In genomic region chr17:74305865-74306654, GRCh38 we compare ENCODE assay signal across 13 cellular contexts. TPM values are rescaled to one million over a fixed set of nuclear protein-coding genes. Genes with fewer than 3 reads are reported as not detected.
DNase-seq lines count a peak whose midpoint lies in the region; ATAC-seq, FAIRE-seq and TF ChIP-seq lines count a peak whose summit lies in the region.
"Had no signal": no experiment of that assay in that cellular context is flagged by ENCODE, and none has a peak within 500 bp of the region (broad histone marks: within the 10 kb centered on the region; RNA-seq: fewer than 3 reads in every experiment).

No MANE protein-coding gene starts in this region.

- H3K4me1 ChIP-seq in heart right ventricle: peaks cover 0 to 14% (median 4%) of the 10 kb centered on the region in 9 donors

- DNase-seq in heart right ventricle (no peak), Right ventricle myocardium superior (no peak), NCI-H2171 (lab: John Stamatoyannopoulos, UW) (peak; percentile 21), bronchial epithelial cell (ENCODE audit: low read depth) (peak; percentile 29), substantia nigra (lab: John Stamatoyannopoulos, UW) (peak in 18 of 49 donors; percentile 7 to 53 (median 24)), HuH-7.5 (ENCODE audit: low spot score) (no peak), SKM-1 treated with dmso at 0.1 percent for 144 hours (lab: John Stamatoyannopoulos, UW; ENCODE audit: unreplicated experiment) (no peak), NCI-H1105 (lab: John Stamatoyannopoulos, UW) (no peak)
- DNase-seq: activated naive CD4-positive, alpha-beta T cell treated with anti-CD3 and anti-CD28 coated beads, Interleukin-2, amount 10 ng/mL, durations not matched to agents 7 days and 5 days; DND-41; stimulated activated CD8-positive, alpha-beta memory T cell treated with anti-CD3 and anti-CD28 coated beads, Interleukin-4, amount 100 ng/mL, for 48 hours; T1000 had no signal

- H3K27me3 ChIP-seq in heart right ventricle: no peaks in the 10 kb centered on the region
- H3K27me3 ChIP-seq in bronchial epithelial cell (ENCODE audit: control insufficient read depth, insufficient read depth, low read length): no peaks in the 10 kb centered on the region
- H3K27me3 ChIP-seq: right atrium auricular region had no signal

- WGBS in heart right ventricle, 2 donors: 64 to 79% methylated on average over 10 of the region's 10 CpGs

- peaks cover 0 to 11% (median 0%) of the 10 kb centered on the region in 11 donors for H3K9me3 ChIP-seq in heart right ventricle
- H3K9me3 ChIP-seq: right atrium auricular region had no signal

- intact Hi-C loops in heart right ventricle (cut with DNase I) (loop anchor here in 6 of 10 donors (2.0 to 10.0 kb wide), 4 partner anchors 46 to 189 kb away; partner anchors contain the start of gene BTBD17 (in 2 of the 6)), Right ventricle myocardium superior (cut with DNase I) (loop anchor here (5.0 to 10.0 kb wide), 3 partner anchors 56 to 189 kb away; partner anchors contain the start of gene BTBD17)

- H3K27ac ChIP-seq in heart right ventricle (no peak overlapping the region), substantia nigra (ENCODE audit: low read depth, low read length, poor library complexity, severe bottlenecking) (peak overlapping the region; percentile 11)
- H3K27ac ChIP-seq: right atrium auricular region had no signal

- H3K36me3 ChIP-seq in heart right ventricle (no peaks in the 10 kb centered on the region), bronchial epithelial cell (ENCODE audit: control insufficient read depth, insufficient read depth, low read length) (no peaks in the 10 kb centered on the region)
- H3K36me3 ChIP-seq: right atrium auricular region had no signal

- no peak overlapping the region for H3K4me3 ChIP-seq in heart right ventricle
- no peak overlapping the region for H3K4me3 ChIP-seq in bronchial epithelial cell (ENCODE audit: low read depth, low read length)
- H3K4me3 ChIP-seq: right atrium auricular region had no signal

- ATAC-seq in heart right ventricle (peak in 1 of 8 donors; percentile 21), Right ventricle myocardium superior (ENCODE audit: poor library complexity) (no peak)

- FAIRE-seq in bronchial epithelial cell (lab: Jason Lieb, UNC): no peak

- TF ChIP-seq CTCF in heart right ventricle (IDR thresholded peaks at IDR 0.05): peak in 5 of 9 donors; percentile 10 to 33 (median 23)
- no peak for TF ChIP-seq CTCF in bronchial epithelial cell (IDR thresholded peaks at IDR 0.05; ENCODE audit: insufficient read depth, low read length, severe bottlenecking)

RNA-seq across cellular contexts. Expression of gene KIF19, which starts 20.0 kb away (rescaled TPM):
- 1 to 10 TPM in 2 of 10 donors, under 1 TPM in 8; 0.07 to 1.5 (median 0.26) TPM for total RNA-seq in heart right ventricle
- under 1 TPM; 0.29 to 0.41 TPM for polyA plus RNA-seq in heart right ventricle
- total RNA-seq in Right ventricle myocardium superior: 0.22 TPM
- total RNA-seq in bronchial epithelial cell: not detected in 2 replicates

RNA-seq across cellular contexts. Expression of gene DNAI2, which starts 32.0 kb away (rescaled TPM):
- total RNA-seq in heart right ventricle: under 1 TPM in 1 of 10 donors, not detected in 9; 0.16 TPM
- not detected for polyA plus RNA-seq in heart right ventricle
- total RNA-seq in Right ventricle myocardium superior: not detected
- not detected in 2 replicates for total RNA-seq in bronchial epithelial cell
- total RNA-seq: right atrium auricular region had no signal

RNA-seq across cellular contexts. Expression of gene BTBD17, which starts 55.6 kb away (rescaled TPM):
- total RNA-seq in heart right ventricle (not detected), Right ventricle myocardium superior (not detected), bronchial epithelial cell (not detected in 2 replicates)
- polyA plus RNA-seq in heart right ventricle: not detected
- total RNA-seq: right atrium auricular region had no signal

Comparison
In these comparisons a context has a peak if more than half of its experiments do, and no peak if none do; other contexts are left out.
1. DNase-seq: peak in NCI-H2171 (single experiment) and bronchial epithelial cell (single experiment); none in heart right ventricle (0 of 2), Right ventricle myocardium superior (single experiment), HuH-7.5 (single experiment), SKM-1 treated with dmso at 0.1 percent for 144 hours (single experiment) and NCI-H1105 (single experiment).